Comparison of ENCODE assay signal across 13 cellular contexts in the genomic region with DNA sequence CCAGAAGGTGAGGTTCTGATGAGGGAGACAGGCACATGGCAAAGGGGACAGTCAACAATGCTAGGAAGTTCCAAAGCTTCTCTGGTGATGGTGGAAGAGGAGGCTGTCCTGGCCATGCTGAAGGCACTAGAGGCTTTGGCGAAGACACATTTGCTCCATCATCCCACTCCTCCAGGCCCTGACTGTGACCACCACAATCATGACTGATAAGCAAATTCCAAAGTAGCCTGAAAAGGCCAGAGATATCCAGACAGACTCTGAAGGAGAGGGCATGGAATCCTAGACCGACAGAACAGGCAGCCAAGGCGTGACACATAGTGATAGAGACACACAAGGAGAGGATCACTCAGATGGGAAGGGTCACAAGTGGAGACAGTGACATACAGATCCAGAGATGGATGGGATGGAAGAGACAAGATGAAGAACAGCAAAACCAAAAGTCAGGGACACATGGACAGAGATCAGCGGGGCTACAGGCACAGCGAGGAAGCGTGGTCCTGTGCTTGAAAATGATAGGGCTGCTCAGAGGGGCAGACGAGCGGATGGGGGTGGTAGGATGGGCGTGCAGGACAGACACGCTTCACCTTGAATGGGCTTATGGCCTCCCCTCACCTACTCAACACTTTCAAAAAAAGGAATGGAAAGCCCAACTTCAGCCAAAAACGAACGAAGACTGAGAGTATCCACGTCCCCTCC. TPM values are rescaled to one million over a fixed set of nuclear protein-coding genes. Genes with fewer than 3 reads are reported as not detected.
DNase-seq lines count a peak whose midpoint lies in the region; ATAC-seq, FAIRE-seq and TF ChIP-seq lines count a peak whose summit lies in the region.
"Had no signal": no experiment of that assay in that cellular context is flagged by ENCODE, and none has a peak within 500 bp of the region (broad histone marks: within the 10 kb centered on the region; RNA-seq: fewer than 3 reads in every experiment).

No MANE protein-coding gene starts in this region.

- no peaks in the 10 kb centered on the region for H3K9me3 ChIP-seq in kidney (ENCODE audit: control insufficient read depth in 1 of 2, low read length in 2 of 2)
- no peaks in the 10 kb centered on the region for H3K9me3 ChIP-seq in suprapubic skin

- DNase-seq in HFF-Myc (ENCODE audit: extremely low read depth, low read depth) (no peak), astrocyte of the cerebellum (ENCODE audit: low read depth) (no peak), kidney (no peak), suprapubic skin (ENCODE audit: low spot score in 2 of 2) (no peak), progenitor cell of endocrine pancreas (ENCODE audit: low spot score, unreplicated experiment) (no peak), immature natural killer cell (no peak), KG1 (lab: John Stamatoyannopoulos, UW) (no peak)
- DNase-seq: activated CD4-positive, alpha-beta T cell treated with anti-CD3 and anti-CD28 coated beads for 4 hours; NCI-H226 had no signal

- WGBS in suprapubic skin = 58% methylated on average over 12 of the region's 13 CpGs

- H3K4me1 ChIP-seq in kidney (ENCODE audit: control insufficient read depth in 1 of 2, insufficient read depth in 1 of 2, low read depth in 1 of 2, low read length in 2 of 2) = peaks cover 13 to 15% of the 10 kb centered on the region in 2 donors
- H3K4me1 ChIP-seq in suprapubic skin = peaks cover 20% of the 10 kb centered on the region

- H3K36me3 Mint-ChIP-seq in progenitor cell of endocrine pancreas (ENCODE audit: insufficient read depth) = no peaks in the 10 kb centered on the region
- H3K36me3 Mint-ChIP-seq in immature natural killer cell = no peaks in the 10 kb centered on the region

- TF ChIP-seq POLR2A in suprapubic skin (IDR thresholded peaks at IDR 0.05) = no peak

- TF ChIP-seq EP300 in suprapubic skin (IDR thresholded peaks at IDR 0.05) = no peak

- H3K27ac ChIP-seq in kidney (ENCODE audit: low read depth in 2 of 2, low read length in 2 of 2) (peak overlapping the region; percentile 15 to 63), suprapubic skin (no peak overlapping the region)

- H3K4me3 Mint-ChIP-seq in progenitor cell of endocrine pancreas (ENCODE audit: low read depth) = no peak overlapping the region
- no peak overlapping the region for H3K4me3 Mint-ChIP-seq in immature natural killer cell

- in situ Hi-C loops in astrocyte of the cerebellum (cut with HindIII; ENCODE audit: low sequenced_read_pairs) = no loop called here

- peak overlapping the region; percentile 59 to 61 for H3K9ac ChIP-seq in kidney (ENCODE audit: low read length in 2 of 2)

- H3K9me3 Mint-ChIP-seq in progenitor cell of endocrine pancreas (ENCODE audit: low read depth) (no peaks in the 10 kb centered on the region), immature natural killer cell (no peaks in the 10 kb centered on the region)
- H3K9me3 Mint-ChIP-seq: stimulated activated naive CD8-positive, alpha-beta T cell treated with anti-CD3 and anti-CD28 coated beads, Interleukin-15, Interleukin-2, amounts not matched to agents 100 ng/mL and 50 ng/mL, for 24 hours had no signal

- intact Hi-C loops in kidney (cut with DNase I) = no loop called here

- TF ChIP-seq CTCF in HFF-Myc (IDR thresholded peaks at IDR 0.05; ENCODE audit: low read depth, low read length, missing control alignments) = no peak
- no peak for TF ChIP-seq CTCF in astrocyte of the cerebellum (IDR thresholded peaks at IDR 0.05; ENCODE audit: low read depth, low read length, missing control alignments)
- no peak for TF ChIP-seq CTCF in kidney (IDR thresholded peaks at IDR 0.05; ENCODE audit: borderline replicate concordance, extremely low read depth, insufficient read depth)
- no peak for TF ChIP-seq CTCF in suprapubic skin (IDR thresholded peaks at IDR 0.05)
- TF ChIP-seq CTCF in progenitor cell of endocrine pancreas (IDR thresholded peaks at IDR 0.05; ENCODE audit: unreplicated experiment) = no peak

- ATAC-seq in activated CD4-positive, CD25-positive, alpha-beta regulatory T cell treated with anti-CD3 and anti-CD28 coated beads, Interleukin-2, amount 50 U/mL, for 24 hours = no peak

- peaks cover 7% of the 10 kb centered on the region for H3K4me1 Mint-ChIP-seq in progenitor cell of endocrine pancreas (ENCODE audit: low read depth)
- H3K4me1 Mint-ChIP-seq in immature natural killer cell = peaks cover 10 to 17% of the 10 kb centered on the region in 2 donors

- no peaks in the 10 kb centered on the region for H3K27me3 Mint-ChIP-seq in progenitor cell of endocrine pancreas
- peaks cover 0 to 8% (median 3%) of the 10 kb centered on the region in 3 donors for H3K27me3 Mint-ChIP-seq in immature natural killer cell (ENCODE audit: low read depth in 3 of 3)
- H3K27me3 Mint-ChIP-seq: stimulated activated naive CD8-positive, alpha-beta T cell treated with anti-CD3 and anti-CD28 coated beads, Interleukin-15, Interleukin-2, amounts not matched to agents 100 ng/mL and 50 ng/mL, for 24 hours had no signal

- H3K4me3 ChIP-seq in HFF-Myc (replicated peaks; ENCODE audit: low read depth, low read length) (peak overlapping the region; percentile 65), astrocyte of the cerebellum (ENCODE audit: low read depth, low read length) (peak overlapping the region; percentile 63), kidney (ENCODE audit: low read length in 2 of 2) (peak overlapping the region; percentile 75 to 78), suprapubic skin (peak overlapping the region; percentile 59)

- no peak overlapping the region for H3K27ac Mint-ChIP-seq in progenitor cell of endocrine pancreas
- H3K27ac Mint-ChIP-seq in immature natural killer cell = no peak overlapping the region

- FAIRE-seq in kidney (lab: Jason Lieb, UNC) = no peak
- FAIRE-seq: colon had no signal

- no peaks in the 10 kb centered on the region for H3K36me3 ChIP-seq in kidney (ENCODE audit: control insufficient read depth in 1 of 2, insufficient read depth in 2 of 2, low read length in 2 of 2)
- no peaks in the 10 kb centered on the region for H3K36me3 ChIP-seq in suprapubic skin

- peaks cover 7% of the 10 kb centered on the region for H3K27me3 ChIP-seq in suprapubic skin

RNA-seq across cellular contexts. Expression of a gene that starts 1.3 kb away (rescaled TPM):
- total RNA-seq in kidney (4.9 TPM), suprapubic skin (1 to 10 TPM in 1 of 4 donors, under 1 TPM in 3; 0.16 to 1.4 (median 0.56) TPM), progenitor cell of endocrine pancreas (13.6 and 16.4 TPM in 2 replicates)
- polyA plus RNA-seq in kidney (ENCODE audit: insufficient read depth, low read depth, low replicate concordance) (6.1 TPM), immature natural killer cell (under 1 TPM in 1 of 3 donors, not detected in 2; 0.12 TPM)

RNA-seq across cellular contexts. Expression of a gene that starts 5.8 kb away (rescaled TPM):
- total RNA-seq in kidney (24.4 TPM), suprapubic skin (10 to 100 TPM in 2 of 4 donors, 1 to 10 TPM in 2; 7.0 to 16.7 (median 11.8) TPM), progenitor cell of endocrine pancreas (17.3 and 20.6 TPM in 2 replicates)
- polyA plus RNA-seq in kidney (ENCODE audit: insufficient read depth, low read depth, low replicate concordance) (38.4 TPM), immature natural killer cell (10 to 100 TPM; 17.5 to 20.6 (median 19.5) TPM)

RNA-seq across cellular contexts. Expression of a gene that starts 17.3 kb away (rescaled TPM):
- 123 TPM for total RNA-seq in kidney
- polyA plus RNA-seq in kidney (ENCODE audit: insufficient read depth, low read depth, low replicate concordance) = 56.7 TPM
- 100 to 1,000 TPM; 117 to 415 (median 150) TPM for total RNA-seq in suprapubic skin
- total RNA-seq in progenitor cell of endocrine pancreas = 262 and 268 TPM in 2 replicates
- polyA plus RNA-seq in immature natural killer cell = 10 to 100 TPM; 62.9 to 80.7 (median 64.4) TPM

RNA-seq across cellular contexts. Expression of a gene that starts 28.3 kb away (rescaled TPM):
- total RNA-seq in kidney (7.0 TPM), suprapubic skin (under 1 TPM in 3 of 4 donors, not detected in 1; 0.30 to 0.60 (median 0.30) TPM), progenitor cell of endocrine pancreas (not detected in 2 replicates)
- polyA plus RNA-seq in kidney (ENCODE audit: insufficient read depth, low read depth, low replicate concordance) (3.6 TPM), immature natural killer cell (under 1 TPM in 1 of 3 donors, not detected in 2; 0.10 TPM)
- total RNA-seq: myocyte had no signal
